Comparison of ENCODE assay signal across 9 cellular contexts in genomic region chr6:12637960-12638641, GRCh38.
DNase-seq lines count a peak whose midpoint lies in the region; ATAC-seq and TF ChIP-seq lines count a peak whose summit lies in the region.
"Had no signal": no experiment of that assay in that cellular context is flagged by ENCODE, and none has a peak within 500 bp of the region (broad histone marks: within the 10 kb centered on the region; RNA-seq: fewer than 3 reads in every experiment).

No MANE protein-coding gene starts in this region.

- TF ChIP-seq CTCF in chondrocyte (IDR thresholded peaks at IDR 0.05) (peak; percentile 89), liver (IDR thresholded peaks at IDR 0.05; ENCODE audit: low read depth, low read length, missing input control) (peak; percentile 66)

- peak; percentile 83 for ATAC-seq in GM19035 (IDR thresholded peaks at IDR 0.05; ENCODE audit: unreplicated experiment)

- no peak overlapping the region for H3K27ac ChIP-seq in liver (ENCODE audit: low read depth in 1 of 2, low read length in 2 of 2)

- TF ChIP-seq RAD21 in Ishikawa (IDR thresholded peaks at IDR 0.05; ENCODE audit: low read depth), result peak; percentile 76
- TF ChIP-seq RAD21 in liver (IDR thresholded peaks at IDR 0.05), result peak; percentile 72 to 81

- H3K9ac ChIP-seq in liver (ENCODE audit: low read depth in 1 of 2, low read length in 2 of 2), result no peak overlapping the region

- peaks cover 18% of the 10 kb centered on the region for H3K4me1 Mint-ChIP-seq in chondrocyte (ENCODE audit: low read depth)

- H3K27me3 ChIP-seq in liver (ENCODE audit: control insufficient read depth in 4 of 4, insufficient read depth in 4 of 4, low read length in 3 of 4), result peaks cover 0 to 2% (median under 1%) of the 10 kb centered on the region in 4 donors

- no peak for TF ChIP-seq EP300 in Ishikawa (IDR thresholded peaks at IDR 0.05; ENCODE audit: borderline replicate concordance)

- no peak overlapping the region for H3K4me3 Mint-ChIP-seq in chondrocyte (ENCODE audit: unreplicated experiment)
- H3K4me3 Mint-ChIP-seq: stimulated activated naive CD8-positive, alpha-beta T cell treated with anti-CD3 and anti-CD28 coated beads, Interleukin-15, Interleukin-2, amounts not matched to agents 100 ng/mL and 50 ng/mL, for 24 hours had no signal

- H3K27ac Mint-ChIP-seq in chondrocyte (ENCODE audit: unreplicated experiment), result no peak overlapping the region
- H3K27ac Mint-ChIP-seq: stimulated activated naive CD8-positive, alpha-beta T cell treated with anti-CD3 and anti-CD28 coated beads, Interleukin-15, Interleukin-2, amounts not matched to agents 100 ng/mL and 50 ng/mL, for 24 hours had no signal

- H3K36me3 ChIP-seq in liver (ENCODE audit: control insufficient read depth in 4 of 4, insufficient read depth in 3 of 4, low read depth in 1 of 4, low read length in 3 of 4), result no peaks in the 10 kb centered on the region

- H3K36me3 Mint-ChIP-seq in chondrocyte (ENCODE audit: low read depth), result peaks cover 5% of the 10 kb centered on the region

- H3K27me3 Mint-ChIP-seq in chondrocyte (ENCODE audit: low read depth), result peaks cover 3% of the 10 kb centered on the region

- no peaks in the 10 kb centered on the region for H3K4me1 ChIP-seq in liver (ENCODE audit: control insufficient read depth in 4 of 4, insufficient read depth in 4 of 4, low read length in 3 of 4)

- peaks cover 14% of the 10 kb centered on the region for H3K9me3 Mint-ChIP-seq in chondrocyte (ENCODE audit: low read depth)

- peak; percentile 54 for DNase-seq in COLO829 (ENCODE audit: low spot score)
- DNase-seq in SKM-1 (lab: John Stamatoyannopoulos, UW; ENCODE audit: unreplicated experiment), result peak; percentile 45
- no peak for DNase-seq in chondrocyte (ENCODE audit: low spot score)
- DNase-seq in stimulated activated CD8-positive, alpha-beta memory T cell treated with anti-CD3 and anti-CD28 coated beads, Interleukin-7, amount 100 ng/mL, for 24 hours (ENCODE audit: low read depth), result peak; percentile 3
- DNase-seq in NCI-H510A treated with DMSO at 0.1 percent for 48 hours (lab: John Stamatoyannopoulos, UW), result no peak

- peaks cover 0 to 7% (median 0%) of the 10 kb centered on the region in 4 donors for H3K9me3 ChIP-seq in liver (ENCODE audit: control insufficient read depth in 4 of 4, low read length in 3 of 4)

- no peak overlapping the region for H3K4me3 ChIP-seq in liver (ENCODE audit: low read depth in 1 of 3, low read length in 3 of 3)

- 27% methylated on average over 7 of the region's 7 CpGs for WGBS in liver

TF ChIP-seq in Ishikawa, 13 proteins besides CTCF, POLR2A, EP300 and RAD21:
- TF ChIP-seq TCF12 (IDR thresholded peaks at IDR 0.05; ENCODE audit: low read depth) (no peak), TEAD4 (IDR thresholded peaks at IDR 0.05) (0 out of 2 replicates have a peak, but pooled peaks have one; percentile 17)

TF ChIP-seq in liver, 16 proteins besides CTCF, POLR2A, EP300 and RAD21:
- TF ChIP-seq JUND (IDR thresholded peaks at IDR 0.05), result peak in 1 of 2 donors; percentile 12
- TF ChIP-seq, protein P1, sequence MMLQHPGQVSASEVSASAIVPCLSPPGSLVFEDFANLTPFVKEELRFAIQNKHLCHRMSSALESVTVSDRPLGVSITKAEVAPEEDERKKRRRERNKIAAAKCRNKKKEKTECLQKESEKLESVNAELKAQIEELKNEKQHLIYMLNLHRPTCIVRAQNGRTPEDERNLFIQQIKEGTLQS (IDR thresholded peaks at IDR 0.05), result no peak

Comparison
In these comparisons a context has a peak if more than half of its experiments do, and no peak if none do; other contexts are left out.
1. DNase-seq: peak in COLO829 (single experiment), SKM-1 (single experiment) and stimulated activated CD8-positive, alpha-beta memory T cell treated with anti-CD3 and anti-CD28 coated beads, Interleukin-7, amount 100 ng/mL, for 24 hours (single experiment); none in chondrocyte (single experiment) and NCI-H510A treated with DMSO at 0.1 percent for 48 hours (single experiment).